In the genomic region with DNA sequence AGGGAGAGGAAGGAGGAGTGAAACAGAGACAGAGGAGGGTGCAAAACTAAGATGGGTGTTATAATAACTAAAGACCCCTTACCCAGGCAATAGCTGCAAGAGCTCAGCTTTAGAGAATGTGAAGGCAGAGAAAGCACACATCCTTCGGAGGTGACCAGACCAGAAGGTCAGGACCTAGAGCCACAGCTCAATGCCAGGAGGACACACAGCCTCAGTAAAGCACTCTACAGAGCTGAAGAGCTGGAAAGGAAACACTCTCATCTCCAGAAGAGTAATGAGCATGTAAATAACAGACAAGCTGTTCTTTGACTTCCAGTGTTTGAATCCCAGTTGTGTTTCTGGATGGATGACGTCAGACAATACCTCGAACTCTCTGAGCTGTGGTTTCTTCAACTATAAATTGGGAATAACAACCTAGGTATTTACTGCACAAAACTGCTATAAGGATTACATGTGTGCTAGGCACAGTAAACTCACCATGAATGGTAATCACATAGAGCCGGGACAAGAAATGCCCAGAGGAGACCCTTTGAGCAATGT, we compare ENCODE assay signal across 20 cellular contexts.
"Had no signal": no experiment of that assay in that cellular context is flagged by ENCODE, and none has a peak within 500 bp of the region (broad histone marks: within the 10 kb centered on the region; RNA-seq: fewer than 3 reads in every experiment).

No MANE protein-coding gene starts in this region.

- H3K4me3 ChIP-seq: breast epithelium, mucosa of descending colon, prostate gland, sigmoid colon, suprapubic skin, upper lobe of left lung had no signal

- H3K27me3 Mint-ChIP-seq: activated naive CD8-positive, alpha-beta T cell treated with anti-CD3 and anti-CD28 coated beads for 36 hours; naive thymus-derived CD8-positive, alpha-beta T cell had no signal

- H3K4me1 ChIP-seq: breast epithelium, sigmoid colon, suprapubic skin had no signal

- H3K4me3 Mint-ChIP-seq: activated naive CD8-positive, alpha-beta T cell treated with anti-CD3 and anti-CD28 coated beads for 36 hours; endodermal cell; naive thymus-derived CD8-positive, alpha-beta T cell had no signal

- H3K9me3 Mint-ChIP-seq: activated naive CD8-positive, alpha-beta T cell treated with anti-CD3 and anti-CD28 coated beads for 36 hours had no signal

- DNase-seq: activated CD4-positive, alpha-beta T cell treated with anti-CD3 and anti-CD28 coated beads, Interleukin-2, amount 50 U/mL, for 4 hours; activated CD4-positive, CD25-positive, alpha-beta regulatory T cell; activated gamma-delta T cell treated with Interleukin-2 at 50 U/mL for 16 hours; activated naive CD8-positive, alpha-beta T cell treated with anti-CD3 and anti-CD28 coated beads for 36 hours; activated T-cell treated with anti-CD3 and anti-CD28 coated beads, Interleukin-2, amount 50 U/mL, for 48 hours; aorta; endodermal cell; erythroblast; hypothalamus; left cardiac atrium; mucosa of descending colon; naive thymus-derived CD8-positive, alpha-beta T cell; sigmoid colon; stimulated activated CD4-positive, alpha-beta T cell treated with anti-CD3 and anti-CD28 coated beads, Interleukin-4, amount 100 ng/mL, for 1 hour; stimulated activated CD8-positive, alpha-beta memory T cell treated with anti-CD3 and anti-CD28 coated beads, Interleukin-4, amount 100 ng/mL, for 48 hours; stimulated activated naive CD8-positive, alpha-beta T cell treated with anti-CD3 and anti-CD28 coated beads, Interleukin-15, Interleukin-2, amounts not matched to agents 100 U/mL and 50 U/mL, for 24 hours; upper lobe of left lung had no signal

- H3K27ac Mint-ChIP-seq: activated naive CD8-positive, alpha-beta T cell treated with anti-CD3 and anti-CD28 coated beads for 36 hours; endodermal cell; naive thymus-derived CD8-positive, alpha-beta T cell had no signal

- H3K27me3 ChIP-seq: breast epithelium, sigmoid colon, suprapubic skin, upper lobe of left lung had no signal

- H3K36me3 ChIP-seq: breast epithelium, prostate gland, sigmoid colon, suprapubic skin, upper lobe of left lung had no signal

- ATAC-seq: left cardiac atrium; mucosa of descending colon; naive thymus-derived CD8-positive, alpha-beta T cell; stimulated activated naive CD8-positive, alpha-beta T cell treated with anti-CD3 and anti-CD28 coated beads, Interleukin-15, Interleukin-2, amounts not matched to agents 100 U/mL and 50 U/mL, for 24 hours had no signal

- H3K9me3 ChIP-seq: breast epithelium, mucosa of descending colon, prostate gland, sigmoid colon, suprapubic skin, upper lobe of left lung had no signal

- H3K27ac ChIP-seq: breast epithelium, prostate gland, suprapubic skin, upper lobe of left lung had no signal
